In genomic region chr2:199659207-199659606, GRCh38 we compare ENCODE assay signal across 9 cellular contexts.
DNase-seq lines count a peak whose midpoint lies in the region; ATAC-seq, FAIRE-seq and TF ChIP-seq lines count a peak whose summit lies in the region.
"Had no signal": no experiment of that assay in that cellular context is flagged by ENCODE, and none has a peak within 500 bp of the region (broad histone marks: within the 10 kb centered on the region; RNA-seq: fewer than 3 reads in every experiment).

No MANE protein-coding gene starts in this region.

- no peaks in the 10 kb centered on the region for H3K27me3 ChIP-seq in Caco-2 (replicated peaks; ENCODE audit: control insufficient read depth, insufficient read depth, low read length)
- H3K27me3 ChIP-seq in H1 (replicated peaks in 1 of 4; ENCODE audit: control insufficient read depth in 3 of 4, extremely low read depth in 1 of 4, insufficient read depth in 3 of 4, low read length in 3 of 4) = peaks cover 0 to 3% (median 2%) of the 10 kb centered on the region in 4 experiments; a peak in 3 of 7 replicates

- H2BK5ac ChIP-seq in H1 (ENCODE audit: low read depth, low read length) = no peak overlapping the region

- peak overlapping the region; percentile 33 for H3K4me3 ChIP-seq in Caco-2 (ENCODE audit: low read depth, low read length)
- no peak overlapping the region for H3K4me3 ChIP-seq in NB4 (ENCODE audit: low read depth, low read length)
- peak overlapping the region; percentile 10 to 57 (median 14); a peak in 4 of 8 replicates for H3K4me3 ChIP-seq in H1 (ENCODE audit: extremely low read depth in 1 of 4, insufficient read depth in 2 of 4, low read depth in 3 of 4, low read length in 4 of 4)

- no peaks in the 10 kb centered on the region for H4K20me1 ChIP-seq in H1 (replicated peaks in 1 of 2; ENCODE audit: control insufficient read depth in 1 of 2, insufficient read depth in 2 of 2, low read length in 2 of 2)

- DNase-seq in Caco-2 (peak; percentile 45 to 49), NB4 (ENCODE audit: low read depth) (peak; percentile 12), H1 (ENCODE audit: low read depth in 1 of 2, low spot score in 2 of 2) (peak; percentile 38 to 85), medulla oblongata (ENCODE audit: extremely low spot score) (peak; percentile 41), type B pancreatic cell (ENCODE audit: extremely low spot score, unreplicated experiment) (peak; percentile 71), NCI-H446 treated with DMSO at 0.1 percent for 48 hours (lab: John Stamatoyannopoulos, UW) (no peak), SIG-M5 treated with dmso at 0.1 percent for 504 hours (lab: John Stamatoyannopoulos, UW; ENCODE audit: unreplicated experiment) (no peak)
- no peak for DNase-seq in stimulated activated effector memory CD8-positive, alpha-beta T cell treated with anti-CD3 and anti-CD28 coated beads, Interleukin-12 subunit alpha, Interleukin-12 subunit beta, amount 100 ng/mL, for 72 hours (ENCODE audit: low spot score in 2 of 2)

- H3K27ac Mint-ChIP-seq in Caco-2 (ENCODE audit: unreplicated experiment) (no peak overlapping the region), type B pancreatic cell (no peak overlapping the region)
- H3K27ac Mint-ChIP-seq in stimulated activated effector memory CD8-positive, alpha-beta T cell treated with anti-CD3 and anti-CD28 coated beads, Interleukin-12 subunit alpha, Interleukin-12 subunit beta, amount 100 ng/mL, for 72 hours = no peak overlapping the region

- H3K79me2 ChIP-seq in H1 (ENCODE audit: control insufficient read depth in 1 of 2, insufficient read depth in 2 of 2, low read length in 2 of 2) = no peaks in the 10 kb centered on the region

- H3K4me1 Mint-ChIP-seq in Caco-2 (ENCODE audit: low read depth, unreplicated experiment) (peaks cover 8% of the 10 kb centered on the region), type B pancreatic cell (ENCODE audit: unreplicated experiment) (peaks cover 9% of the 10 kb centered on the region)
- H3K4me1 Mint-ChIP-seq in stimulated activated effector memory CD8-positive, alpha-beta T cell treated with anti-CD3 and anti-CD28 coated beads, Interleukin-12 subunit alpha, Interleukin-12 subunit beta, amount 100 ng/mL, for 72 hours = no peaks in the 10 kb centered on the region

- H2BK120ac ChIP-seq in H1 (replicated peaks; ENCODE audit: low read depth, low read length) = no peak overlapping the region

- no peak for ATAC-seq in stimulated activated effector memory CD8-positive, alpha-beta T cell treated with anti-CD3 and anti-CD28 coated beads, Interleukin-12 subunit alpha, Interleukin-12 subunit beta, amount 100 ng/mL, for 72 hours

- FAIRE-seq in H1 (lab: Jason Lieb, UNC) = no peak
- FAIRE-seq: endometrium had no signal

- TF ChIP-seq RAD21 in H1 (IDR thresholded peaks at IDR 0.05 in 1 of 2, conservative IDR thresholded peaks at IDR 0.05 in 1 of 2; ENCODE audit: low read depth in 2 of 2, low read length in 2 of 2) = no peak; a peak in 1 of 4 replicates

- CTCF ChIA-PET in Caco-2 (lab: Charles Lee) = no interaction called here
- CTCF ChIA-PET in H1 (lab: Charles Lee; ENCODE audit: partially characterized antibody) = no interaction called here

- H3K36me3 Mint-ChIP-seq in Caco-2 (ENCODE audit: insufficient read depth, unreplicated experiment) (no peaks in the 10 kb centered on the region), type B pancreatic cell (no peaks in the 10 kb centered on the region)
- no peaks in the 10 kb centered on the region for H3K36me3 Mint-ChIP-seq in stimulated activated effector memory CD8-positive, alpha-beta T cell treated with anti-CD3 and anti-CD28 coated beads, Interleukin-12 subunit alpha, Interleukin-12 subunit beta, amount 100 ng/mL, for 72 hours

- no peak overlapping the region for H2BK20ac ChIP-seq in H1 (ENCODE audit: low read length)

- TF ChIP-seq POLR2A in NB4 (IDR thresholded peaks at IDR 0.05; ENCODE audit: extremely low read depth, insufficient read length) (no peak), H1 (IDR thresholded peaks at IDR 0.05; ENCODE audit: control extremely low read depth in 1 of 2, low read depth in 2 of 2, low read length in 2 of 2) (no peak)

- no peak overlapping the region for H3K27ac ChIP-seq in H1 (ENCODE audit: low read depth, low read length)

- peak overlapping the region; percentile 6; the same call in 1 of the 2 replicates for H4K8ac ChIP-seq in H1 (ENCODE audit: extremely low read depth, insufficient read depth, low read length)

- H3K4me1 ChIP-seq in Caco-2 (no peaks in the 10 kb centered on the region), H1 (replicated peaks in 1 of 4; ENCODE audit: control insufficient read depth in 3 of 4, insufficient read depth in 4 of 4, low read length in 3 of 4) (peaks cover 0 to 3% (median under 1%) of the 10 kb centered on the region in 4 experiments; a peak in 1 of 7 replicates)

- H2AK5ac ChIP-seq in H1 (ENCODE audit: low read depth, low read length) = no peak overlapping the region

- TF ChIP-seq CTCF in Caco-2 (IDR thresholded peaks at IDR 0.05; ENCODE audit: insufficient read depth in 1 of 2, low read depth in 1 of 2, low read length in 1 of 2, severe bottlenecking in 1 of 2, unreplicated experiment in 1 of 2) = no peak
- no peak for TF ChIP-seq CTCF in NB4 (IDR thresholded peaks at IDR 0.05; ENCODE audit: low read depth, low read length)
- TF ChIP-seq CTCF in H1 (IDR thresholded peaks at IDR 0.05; ENCODE audit: control extremely low read depth in 1 of 3, insufficient read depth in 1 of 3, low read depth in 1 of 3, low read length in 3 of 3) = no peak
- TF ChIP-seq CTCF in type B pancreatic cell (conservative IDR thresholded peaks at IDR 0.05) = no peak

- H3K4me3 Mint-ChIP-seq in Caco-2 (ENCODE audit: unreplicated experiment) = peak overlapping the region; percentile 62
- peak overlapping the region; percentile 68 for H3K4me3 Mint-ChIP-seq in type B pancreatic cell
- H3K4me3 Mint-ChIP-seq in stimulated activated effector memory CD8-positive, alpha-beta T cell treated with anti-CD3 and anti-CD28 coated beads, Interleukin-12 subunit alpha, Interleukin-12 subunit beta, amount 100 ng/mL, for 72 hours = no peak overlapping the region

- H3K79me1 ChIP-seq in H1 (ENCODE audit: low read depth, low read length) = no peaks in the 10 kb centered on the region

- H3K14ac ChIP-seq in H1 (ENCODE audit: insufficient read length) = no peak overlapping the region

- TF ChIP-seq EP300 in H1 (IDR thresholded peaks at IDR 0.05; ENCODE audit: borderline replicate concordance in 1 of 2, low read depth in 2 of 2, low read length in 2 of 2) = no peak

- H3K36me3 ChIP-seq in Caco-2 (ENCODE audit: control insufficient read depth, insufficient read depth, low read length) = no peaks in the 10 kb centered on the region
- no peaks in the 10 kb centered on the region for H3K36me3 ChIP-seq in H1 (ENCODE audit: control insufficient read depth in 2 of 4, insufficient read depth in 4 of 4, low read length in 3 of 4)

- 0 out of 2 replicates have a peak, but pooled peaks cover 5% of the 10 kb centered on the region for H3K9me3 ChIP-seq in Caco-2
- H3K9me3 ChIP-seq in H1 (ENCODE audit: insufficient read depth in 2 of 2, low read depth in 1 of 2, low read length in 1 of 2) = no peaks in the 10 kb centered on the region

- H3K4me2 ChIP-seq in H1 (ENCODE audit: insufficient read depth in 1 of 2, low read depth in 2 of 2, low read length in 2 of 2) = peak overlapping the region; percentile 65

- WGBS in H1 (ENCODE audit: extremely low coverage in 1 of 2, insufficient coverage in 1 of 2, insufficient read length in 1 of 2, insufficient replicate concordance in 2 of 2, low coverage in 1 of 2, low lambda C conversion rate in 2 of 2, missing lambda C conversion rate in 1 of 2), 2 experiments = 2% methylated on average over 29 of the region's 39 CpGs; no CpG with 5 or more reads in 1 of the 2 experiments

- H3K9ac ChIP-seq in H1 (replicated peaks in 1 of 4; ENCODE audit: extremely low read depth in 1 of 4, low read depth in 3 of 4, low read length in 3 of 4) = no peak overlapping the region

- H3K18ac ChIP-seq in H1 (ENCODE audit: extremely low read depth, low read length) = no peak overlapping the region

- no peak overlapping the region for H3K56ac ChIP-seq in H1 (replicated peaks; ENCODE audit: insufficient read length, low read depth, low read length)

- H3K23me2 ChIP-seq in H1 (ENCODE audit: low read depth, low read length) = no peaks in the 10 kb centered on the region

- H2BK12ac ChIP-seq in H1 (ENCODE audit: low read depth, low read length) = no peak overlapping the region

- H3K23ac ChIP-seq in H1 (ENCODE audit: insufficient read length) = no peak overlapping the region

- H4K5ac ChIP-seq in H1 (ENCODE audit: insufficient read length, low read depth, low read length) = no peak overlapping the region

- BruUV-seq in Caco-2 (replicated peaks; lab: Mats Ljungman, UMichigan) = no TSS peak

- H3K27me3 Mint-ChIP-seq in Caco-2 (ENCODE audit: insufficient read depth, unreplicated experiment) (peaks cover 3% of the 10 kb centered on the region), type B pancreatic cell (peaks cover 13% of the 10 kb centered on the region)

- no peak overlapping the region for H3K4ac ChIP-seq in H1 (replicated peaks; ENCODE audit: insufficient read length, low read depth, low read length)

- peaks cover 27% of the 10 kb centered on the region for H3K9me3 Mint-ChIP-seq in Caco-2 (ENCODE audit: unreplicated experiment)
- no peaks in the 10 kb centered on the region for H3K9me3 Mint-ChIP-seq in type B pancreatic cell
- H3K9me3 Mint-ChIP-seq in stimulated activated effector memory CD8-positive, alpha-beta T cell treated with anti-CD3 and anti-CD28 coated beads, Interleukin-12 subunit alpha, Interleukin-12 subunit beta, amount 100 ng/mL, for 72 hours = peaks cover 17% of the 10 kb centered on the region

- intact Hi-C loops in Caco-2 (cut with micrococcal nuclease; ENCODE audit: unreplicated experiment) = no loop called here

- POLR2A ChIA-PET in Caco-2 (lab: Charles Lee) = no interaction called here
- POLR2A ChIA-PET in H1 (lab: Charles Lee; ENCODE audit: partially characterized antibody) = no interaction called here

- H2AFZ ChIP-seq in H1 (ENCODE audit: low read length) = peak overlapping the region; percentile 1; the same call in 1 of the 2 replicates

- no peak overlapping the region for H4K91ac ChIP-seq in H1 (replicated peaks; ENCODE audit: insufficient read length, low read length)

- H2BK15ac ChIP-seq in H1 (ENCODE audit: low read length) = no peak overlapping the region

TF ChIP-seq in H1, 55 proteins besides CTCF, POLR2A, EP300 and RAD21 (continues in another document):
- no peak for TF ChIP-seq RFX5 (IDR thresholded peaks at IDR 0.05; ENCODE audit: borderline replicate concordance, low read depth, low read length)
- peak; percentile 38 for TF ChIP-seq MAX (IDR thresholded peaks at IDR 0.05)
- TF ChIP-seq SIN3A (conservative IDR thresholded peaks at IDR 0.05 in 1 of 2, IDR thresholded peaks at IDR 0.05 in 1 of 2; ENCODE audit: low read depth in 1 of 2, low read length in 2 of 2) = 0 out of 4 replicates have a peak, but pooled peaks of 1 of the 2 experiments have one; percentile 32
- TF ChIP-seq HDAC2 (IDR thresholded peaks at IDR 0.05; ENCODE audit: borderline replicate concordance in 1 of 2, low read depth in 2 of 2, low read length in 2 of 2) = peak; percentile 95 to 99
- no peak for TF ChIP-seq CBX5 (IDR thresholded peaks at IDR 0.05; ENCODE audit: low read depth, low read length)

Comparison
In these comparisons a context has a peak if more than half of its experiments do, and no peak if none do; other contexts are left out.
1. DNase-seq: peak in Caco-2 (2 of 2), NB4 (single experiment), H1 (2 of 2), medulla oblongata (single experiment) and type B pancreatic cell (single experiment); none in NCI-H446 treated with DMSO at 0.1 percent for 48 hours (single experiment), SIG-M5 treated with dmso at 0.1 percent for 504 hours (single experiment) and stimulated activated effector memory CD8-positive, alpha-beta T cell treated with anti-CD3 and anti-CD28 coated beads, Interleukin-12 subunit alpha, Interleukin-12 subunit beta, amount 100 ng/mL, for 72 hours (0 of 2).